In the genomic region with DNA sequence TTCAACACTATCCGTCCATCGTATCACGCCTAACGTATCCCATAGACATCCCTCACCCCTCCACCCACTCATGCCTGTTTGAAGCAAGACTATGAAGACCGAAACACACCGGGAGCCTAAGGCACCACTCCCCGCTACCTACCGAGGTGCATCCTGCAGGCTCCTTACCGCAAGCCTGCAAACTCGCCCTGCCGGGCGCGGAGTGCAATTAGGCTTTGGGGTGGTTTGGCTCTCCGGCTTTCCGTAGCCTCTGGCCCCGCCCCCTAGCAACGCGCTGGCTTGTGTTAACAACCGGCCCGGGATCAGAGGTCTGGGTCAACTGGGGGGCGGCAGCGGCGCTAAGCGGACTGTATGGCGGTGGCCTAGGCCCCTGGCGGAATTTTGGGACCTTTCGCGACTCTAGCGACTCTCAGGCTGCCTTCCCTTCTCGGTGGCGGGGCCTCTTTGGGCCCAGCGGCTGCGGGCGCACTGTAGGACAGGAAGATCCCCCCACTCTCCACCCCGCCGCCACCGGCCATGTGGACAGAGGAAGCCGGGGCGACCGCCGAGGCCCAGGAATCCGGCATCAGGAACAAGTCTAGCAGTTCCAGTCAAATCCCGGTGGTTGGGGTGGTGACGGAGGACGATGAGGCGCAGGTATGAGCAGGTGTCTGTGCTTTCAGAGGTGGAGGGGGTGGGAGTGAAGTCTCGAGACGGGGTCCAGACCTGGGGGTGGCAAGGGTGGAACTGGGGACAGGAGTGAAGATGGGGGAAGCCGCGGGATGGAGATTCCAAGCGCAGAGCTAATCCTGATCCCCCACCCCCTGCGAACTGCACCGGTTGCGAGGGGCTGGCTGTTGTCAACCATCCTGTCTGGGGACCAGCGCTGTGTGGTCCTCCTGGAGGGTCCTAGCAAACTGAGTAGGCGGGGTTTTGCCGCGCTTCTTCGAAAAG, we compare ENCODE assay signal across 8 cellular contexts. TPM values are rescaled to one million over a fixed set of nuclear protein-coding genes. Genes with fewer than 3 reads are reported as not detected.
A peak's percentile ranks its signal among the peaks of the same experiment; 100 is the strongest.
DNase-seq lines count a peak whose midpoint lies in the region; ATAC-seq, FAIRE-seq and TF ChIP-seq lines count a peak whose summit lies in the region.

A gene with protein sequence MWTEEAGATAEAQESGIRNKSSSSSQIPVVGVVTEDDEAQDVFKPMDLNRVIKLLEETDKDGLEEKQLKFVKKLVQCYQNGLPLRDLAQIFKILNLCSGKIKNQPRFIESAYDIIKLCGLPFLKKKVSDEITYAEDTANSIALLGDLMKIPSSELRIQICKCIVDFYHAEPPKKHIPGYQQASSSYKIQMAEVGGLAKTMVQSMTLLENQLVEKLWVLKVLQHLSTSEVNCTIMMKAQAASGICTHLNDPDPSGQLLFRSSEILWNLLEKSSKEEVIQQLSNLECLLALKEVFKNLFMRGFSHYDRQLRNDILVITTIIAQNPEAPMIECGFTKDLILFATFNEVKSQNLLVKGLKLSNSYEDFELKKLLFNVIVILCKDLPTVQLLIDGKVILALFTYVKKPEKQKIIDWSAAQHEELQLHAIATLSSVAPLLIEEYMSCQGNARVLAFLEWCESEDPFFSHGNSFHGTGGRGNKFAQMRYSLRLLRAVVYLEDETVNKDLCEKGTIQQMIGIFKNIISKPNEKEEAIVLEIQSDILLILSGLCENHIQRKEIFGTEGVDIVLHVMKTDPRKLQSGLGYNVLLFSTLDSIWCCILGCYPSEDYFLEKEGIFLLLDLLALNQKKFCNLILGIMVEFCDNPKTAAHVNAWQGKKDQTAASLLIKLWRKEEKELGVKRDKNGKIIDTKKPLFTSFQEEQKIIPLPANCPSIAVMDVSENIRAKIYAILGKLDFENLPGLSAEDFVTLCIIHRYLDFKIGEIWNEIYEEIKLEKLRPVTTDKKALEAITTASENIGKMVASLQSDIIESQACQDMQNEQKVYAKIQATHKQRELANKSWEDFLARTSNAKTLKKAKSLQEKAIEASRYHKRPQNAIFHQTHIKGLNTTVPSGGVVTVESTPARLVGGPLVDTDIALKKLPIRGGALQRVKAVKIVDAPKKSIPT (plus strand): TSS at position 266 of the 933 bp plus-strand sequence. CDS start 251 bp downstream, at position 517.

- H3K4me1 ChIP-seq in breast epithelium: peaks cover 0 to 7% of the 10 kb centered on the region in 2 donors
- peaks cover 4 to 5% of the 10 kb centered on the region in 2 donors for H3K4me1 ChIP-seq in small intestine (ENCODE audit: control insufficient read depth in 2 of 2, insufficient read depth in 1 of 2, low read depth in 1 of 2, low read length in 1 of 2)

- ATAC-seq in GM18520 (IDR thresholded peaks at IDR 0.05; ENCODE audit: unreplicated experiment): peak; percentile 44
- peak; percentile 90 for ATAC-seq in HG03039 (IDR thresholded peaks at IDR 0.05; ENCODE audit: unreplicated experiment)

- intact Hi-C loops in breast epithelium (cut with DNase I; ENCODE audit: low total_unique reads): no loop called here

- DNase-seq in 8988T: peak; percentile 52
- DNase-seq in NCI-H2107 treated with DMSO at 0.1 percent for 48 hours (lab: John Stamatoyannopoulos, UW; ENCODE audit: unreplicated experiment): peak; percentile 12
- DNase-seq in WERI-Rb-1: peak; percentile 92
- peak; percentile 84 to 92 for DNase-seq in breast epithelium (ENCODE audit: low spot score in 2 of 2)
- DNase-seq in iPS-NIHi7 (ENCODE audit: extremely low spot score): peak; percentile 93
- peak; percentile 85 for DNase-seq in small intestine

- H3K27me3 ChIP-seq in WERI-Rb-1 (ENCODE audit: insufficient read depth, low read depth, severe bottlenecking) (no peaks in the 10 kb centered on the region), breast epithelium (no peaks in the 10 kb centered on the region), small intestine (ENCODE audit: control insufficient read depth in 2 of 2, insufficient read depth in 2 of 2, low read length in 2 of 2) (peaks cover 0 to 2% of the 10 kb centered on the region in 2 donors)

- H3K27ac ChIP-seq in WERI-Rb-1 (peak within 1 kb of the TSS; percentile 59), breast epithelium (peak within 1 kb of the TSS; percentile 87 to 90), small intestine (ENCODE audit: low read depth in 1 of 2, low read length in 1 of 2) (peak within 1 kb of the TSS in 1 of 2 donors; percentile 24)

- no peaks in the 10 kb centered on the region for H3K9me3 ChIP-seq in WERI-Rb-1 (ENCODE audit: severe bottlenecking)
- H3K9me3 ChIP-seq in breast epithelium: no peaks in the 10 kb centered on the region
- no peaks in the 10 kb centered on the region for H3K9me3 ChIP-seq in small intestine (ENCODE audit: control insufficient read depth, low read depth)

- no peak for FAIRE-seq in small intestine (lab: Jason Lieb, UNC)

- TF ChIP-seq POLR2A in breast epithelium (IDR thresholded peaks at IDR 0.05): no peak

- WGBS in small intestine, 3 donors: 1% methylated on average over 56 to 59 of the region's 59 CpGs

- H3K4me3 ChIP-seq in WERI-Rb-1 (ENCODE audit: low read depth, low read length): peak within 1 kb of the TSS; percentile 63
- H3K4me3 ChIP-seq in breast epithelium: peak within 1 kb of the TSS; percentile 87 to 97 (median 89)
- peak within 1 kb of the TSS; percentile 56 to 98 for H3K4me3 ChIP-seq in small intestine (ENCODE audit: low read depth in 1 of 2, low read length in 2 of 2)

- H3K36me3 ChIP-seq in WERI-Rb-1 (no peaks in the 10 kb centered on the region; the same call in 1 of the 2 replicates), breast epithelium (no peaks in the 10 kb centered on the region), small intestine (ENCODE audit: control insufficient read depth in 2 of 2, insufficient read depth in 2 of 2, low read length in 2 of 2) (no peaks in the 10 kb centered on the region)

- no peak for TF ChIP-seq CTCF in WERI-Rb-1 (IDR thresholded peaks at IDR 0.05; ENCODE audit: low read depth, low read length)
- TF ChIP-seq CTCF in breast epithelium (IDR thresholded peaks at IDR 0.05): peak; percentile 19 to 64 (median 51)

RNA-seq across cellular contexts. Expression of the gene that starts here (rescaled TPM):
- 10 to 100 TPM; 13.0 to 45.2 (median 21.8) TPM for total RNA-seq in breast epithelium
- polyA plus RNA-seq in small intestine: 1 to 10 TPM; 1.0 to 4.9 (median 3.8) TPM

Comparison
In these comparisons a context has a peak if more than half of its experiments do, and no peak if none do; other contexts are left out.
1. DNase-seq: peak in every context shown above with its lines; median percentile 93 in iPS-NIHi7; 92 in WERI-Rb-1; 88 in breast epithelium; 85 in small intestine; 52 in 8988T; 12 in NCI-H2107 treated with DMSO at 0.1 percent for 48 hours.